21 cellular contexts compared by ENCODE assay signal in genomic region chr2:11131166-11131920, GRCh38. TPM values are rescaled to one million over a fixed set of nuclear protein-coding genes. Genes with fewer than 3 reads are reported as not detected.
DNase-seq lines count a peak whose midpoint lies in the region; ATAC-seq, FAIRE-seq and TF ChIP-seq lines count a peak whose summit lies in the region.
"Had no signal": no experiment of that assay in that cellular context is flagged by ENCODE, and none has a peak within 500 bp of the region (broad histone marks: within the 10 kb centered on the region; RNA-seq: fewer than 3 reads in every experiment).

No MANE protein-coding gene starts in this region.

- intact Hi-C loops in activated T-helper 2 cell treated with anti-CD3 and anti-CD28 coated beads, Interferon-gamma antibody, Interleukin-2, Interleukin-4, amounts not matched to agents 10 μg/mL and 5 μg/mL and 100 μg/mL, durations not matched to agents 14 hours and 24 hours and 36 hours (cut with micrococcal nuclease) = loop anchor here (5.0 kb wide), 2 partner anchors 336 to 551 kb away; partner anchors contain the start of gene E2F6
- intact Hi-C loops in transverse colon (cut with DNase I; ENCODE audit: low total_unique reads) (no loop called here), pancreas (cut with DNase I) (loop anchor here in 1 of 3 donors (10.0 kb wide), 2 partner anchors 93 to 283 kb away; no protein-coding TSS in a partner anchor)

- ATAC-seq in naive B cell (ENCODE audit: low read depth in 2 of 2) (no peak), pancreas (no peak)
- ATAC-seq: activated T-cell treated with anti-CD3 and anti-CD28 coated beads, Interleukin-2, amount 50 U/mL, for 4 hours; lower lobe of right lung had no signal

- WGBS in transverse colon (ENCODE audit: low coverage in 1 of 2), 2 donors = 89% methylated on average over 20 of the region's 20 CpGs; no CpG with 5 or more reads in 1 of the 2 donors
- 79 to 89% methylated on average over 20 of the region's 20 CpGs for WGBS in pancreas, 2 donors

- H3K9me3 ChIP-seq in transverse colon (no peaks in the 10 kb centered on the region), pancreas (no peaks in the 10 kb centered on the region)
- H3K9me3 ChIP-seq: lower lobe of right lung, MG63, upper lobe of left lung had no signal

- FAIRE-seq in pancreas (lab: Jason Lieb, UNC) = no peak
- FAIRE-seq: TTC549 had no signal

- no peaks in the 10 kb centered on the region for H3K36me3 Mint-ChIP-seq in activated naive CD8-positive, alpha-beta T cell
- H3K36me3 Mint-ChIP-seq in activated naive CD8-positive, alpha-beta T cell treated with anti-CD3 and anti-CD28 coated beads for 36 hours = no peaks in the 10 kb centered on the region
- H3K36me3 Mint-ChIP-seq in activated T-helper 2 cell treated with anti-CD3 and anti-CD28 coated beads, Interferon-gamma antibody, Interleukin-2, Interleukin-4, amounts not matched to agents 10 μg/mL and 5 μg/mL and 100 μg/mL, durations not matched to agents 14 hours and 24 hours and 36 hours (ENCODE audit: low read depth) = no peaks in the 10 kb centered on the region
- H3K36me3 Mint-ChIP-seq in naive B cell = no peaks in the 10 kb centered on the region
- no peaks in the 10 kb centered on the region for H3K36me3 Mint-ChIP-seq in type B pancreatic cell

- H3K4me3 ChIP-seq in transverse colon (no peak overlapping the region), pancreas (no peak overlapping the region)
- H3K4me3 ChIP-seq: lower lobe of right lung, MG63, upper lobe of left lung had no signal

- no peak overlapping the region for H3K27ac ChIP-seq in transverse colon
- H3K27ac ChIP-seq in pancreas = no peak overlapping the region
- H3K27ac ChIP-seq: lower lobe of right lung, SK-N-MC, upper lobe of left lung had no signal

- H3K36me3 ChIP-seq in transverse colon (no peaks in the 10 kb centered on the region), pancreas (no peaks in the 10 kb centered on the region)
- H3K36me3 ChIP-seq: lower lobe of right lung, MG63, upper lobe of left lung had no signal

- H3K4me3 Mint-ChIP-seq in activated naive CD8-positive, alpha-beta T cell = peak overlapping the region; percentile 42
- no peak overlapping the region for H3K4me3 Mint-ChIP-seq in activated naive CD8-positive, alpha-beta T cell treated with anti-CD3 and anti-CD28 coated beads for 36 hours
- H3K4me3 Mint-ChIP-seq in activated T-helper 2 cell treated with anti-CD3 and anti-CD28 coated beads, Interferon-gamma antibody, Interleukin-2, Interleukin-4, amounts not matched to agents 10 μg/mL and 5 μg/mL and 100 μg/mL, durations not matched to agents 14 hours and 24 hours and 36 hours (ENCODE audit: low read depth) = peak overlapping the region; percentile 20
- peak overlapping the region in 6 of 8 donors; percentile 12 to 86 (median 67) for H3K4me3 Mint-ChIP-seq in naive B cell
- peak overlapping the region; percentile 25 for H3K4me3 Mint-ChIP-seq in type B pancreatic cell

- DNase-seq in activated naive CD8-positive, alpha-beta T cell treated with anti-CD3 and anti-CD28 coated beads for 36 hours = no peak
- no peak for DNase-seq in activated T-helper 2 cell treated with anti-CD3 and anti-CD28 coated beads, Interferon-gamma antibody, Interleukin-2, Interleukin-4, amounts not matched to agents 10 μg/mL and 5 μg/mL and 100 μg/mL, durations not matched to agents 14 hours and 24 hours and 36 hours (ENCODE audit: low spot score)
- no peak for DNase-seq in naive B cell
- DNase-seq in type B pancreatic cell (ENCODE audit: extremely low spot score, unreplicated experiment) = no peak
- DNase-seq in HuH-7.5 (ENCODE audit: low spot score) = no peak
- no peak for DNase-seq in transverse colon
- DNase-seq in pancreas = no peak
- DNase-seq: ACHN; activated CD4-positive, alpha-beta T cell treated with anti-CD3 and anti-CD28 coated beads, Interleukin-2, amount 50 U/mL, for 1 hour; activated T-cell treated with anti-CD3 and anti-CD28 coated beads, Interleukin-2, amount 50 U/mL, for 4 hours; H7; IMR-90; lower lobe of right lung; MG63; NCI-H1694; NCI-H774; stimulated activated CD4-positive, alpha-beta T cell treated with anti-CD3 and anti-CD28 coated beads, Interleukin-12 subunit alpha, Interleukin-12 subunit beta, amount 100 ng/mL, for 4 hours; upper lobe of left lung had no signal

- H3K27me3 ChIP-seq in transverse colon = peaks cover 4% of the 10 kb centered on the region
- H3K27me3 ChIP-seq in pancreas = no peaks in the 10 kb centered on the region
- H3K27me3 ChIP-seq: MG63 had no signal

- TF ChIP-seq CTCF in type B pancreatic cell (conservative IDR thresholded peaks at IDR 0.05) (no peak), transverse colon (IDR thresholded peaks at IDR 0.05) (no peak), pancreas (IDR thresholded peaks at IDR 0.05) (no peak)

- TF ChIP-seq POLR2A in transverse colon (IDR thresholded peaks at IDR 0.05) = no peak

- no peaks in the 10 kb centered on the region for H3K9me3 Mint-ChIP-seq in activated naive CD8-positive, alpha-beta T cell (ENCODE audit: low read depth)
- H3K9me3 Mint-ChIP-seq in activated naive CD8-positive, alpha-beta T cell treated with anti-CD3 and anti-CD28 coated beads for 36 hours = no peaks in the 10 kb centered on the region
- no peaks in the 10 kb centered on the region for H3K9me3 Mint-ChIP-seq in activated T-helper 2 cell treated with anti-CD3 and anti-CD28 coated beads, Interferon-gamma antibody, Interleukin-2, Interleukin-4, amounts not matched to agents 10 μg/mL and 5 μg/mL and 100 μg/mL, durations not matched to agents 14 hours and 24 hours and 36 hours
- H3K9me3 Mint-ChIP-seq in naive B cell (peaks cover 0 to 2% (median 0%) of the 10 kb centered on the region in 7 donors), type B pancreatic cell (no peaks in the 10 kb centered on the region)
- H3K9me3 Mint-ChIP-seq: activated T-cell treated with anti-CD3 and anti-CD28 coated beads, Interleukin-2, amount 50 U/mL, for 4 hours had no signal

- no peak overlapping the region for H3K27ac Mint-ChIP-seq in activated naive CD8-positive, alpha-beta T cell
- H3K27ac Mint-ChIP-seq in activated naive CD8-positive, alpha-beta T cell treated with anti-CD3 and anti-CD28 coated beads for 36 hours = no peak overlapping the region
- H3K27ac Mint-ChIP-seq in activated T-helper 2 cell treated with anti-CD3 and anti-CD28 coated beads, Interferon-gamma antibody, Interleukin-2, Interleukin-4, amounts not matched to agents 10 μg/mL and 5 μg/mL and 100 μg/mL, durations not matched to agents 14 hours and 24 hours and 36 hours = no peak overlapping the region
- H3K27ac Mint-ChIP-seq in naive B cell (peak overlapping the region in 3 of 6 donors; percentile 30 to 42 (median 41)), type B pancreatic cell (no peak overlapping the region)

- no peak for TF ChIP-seq EP300 in transverse colon (IDR thresholded peaks at IDR 0.05; ENCODE audit: low read depth)

- H3K4me1 ChIP-seq in transverse colon = peaks cover 16 to 32% (median 19%) of the 10 kb centered on the region in 4 donors
- peaks cover 5 to 7% (median 6%) of the 10 kb centered on the region in 3 donors for H3K4me1 ChIP-seq in pancreas

- peaks cover 24% of the 10 kb centered on the region for H3K4me1 Mint-ChIP-seq in activated naive CD8-positive, alpha-beta T cell (ENCODE audit: low read depth)
- peaks cover 14% of the 10 kb centered on the region for H3K4me1 Mint-ChIP-seq in activated naive CD8-positive, alpha-beta T cell treated with anti-CD3 and anti-CD28 coated beads for 36 hours
- H3K4me1 Mint-ChIP-seq in activated T-helper 2 cell treated with anti-CD3 and anti-CD28 coated beads, Interferon-gamma antibody, Interleukin-2, Interleukin-4, amounts not matched to agents 10 μg/mL and 5 μg/mL and 100 μg/mL, durations not matched to agents 14 hours and 24 hours and 36 hours (ENCODE audit: low read depth) = peaks cover 5% of the 10 kb centered on the region
- H3K4me1 Mint-ChIP-seq in naive B cell = peaks cover 9 to 30% (median 19%) of the 10 kb centered on the region in 3 donors
- peaks cover 15% of the 10 kb centered on the region for H3K4me1 Mint-ChIP-seq in type B pancreatic cell (ENCODE audit: unreplicated experiment)

- in situ Hi-C loops in transverse colon (cut with MboI; ENCODE audit: low pct_ligation_motif_present in 1 of 4, low pct_unique_long_range_greater_than_20kb in 1 of 4, low sequenced_read_pairs in 3 of 4) = loop anchor here (25.0 kb wide), 3 partner anchors 281 to 456 kb away; no protein-coding TSS in a partner anchor

- H3K27me3 Mint-ChIP-seq in activated naive CD8-positive, alpha-beta T cell = peaks cover 2% of the 10 kb centered on the region
- H3K27me3 Mint-ChIP-seq in activated naive CD8-positive, alpha-beta T cell treated with anti-CD3 and anti-CD28 coated beads for 36 hours = no peaks in the 10 kb centered on the region
- peaks cover 13% of the 10 kb centered on the region for H3K27me3 Mint-ChIP-seq in activated T-helper 2 cell treated with anti-CD3 and anti-CD28 coated beads, Interferon-gamma antibody, Interleukin-2, Interleukin-4, amounts not matched to agents 10 μg/mL and 5 μg/mL and 100 μg/mL, durations not matched to agents 14 hours and 24 hours and 36 hours (ENCODE audit: low read depth)
- H3K27me3 Mint-ChIP-seq in naive B cell (peaks cover 6 to 22% (median 11%) of the 10 kb centered on the region in 3 donors), type B pancreatic cell (peaks cover 8% of the 10 kb centered on the region)

RNA-seq across cellular contexts. Expression of gene SLC66A3, which starts 23.9 kb away (rescaled TPM):
- 1 to 10 TPM; 5.6 to 6.8 TPM for total RNA-seq in activated naive CD8-positive, alpha-beta T cell treated with anti-CD3 and anti-CD28 coated beads for 36 hours
- 10.0 and 10.3 TPM in 2 replicates for total RNA-seq in activated T-helper 2 cell treated with anti-CD3 and anti-CD28 coated beads, Interferon-gamma antibody, Interleukin-2, Interleukin-4, amounts not matched to agents 10 μg/mL and 5 μg/mL and 100 μg/mL, durations not matched to agents 14 hours and 24 hours and 36 hours
- polyA plus RNA-seq in naive B cell (ENCODE audit: low read depth in 6 of 6) (10 to 100 TPM; 40.3 to 85.1 (median 43.9) TPM), pancreas (10 to 100 TPM; 11.1 to 19.2 TPM)
- total RNA-seq in type B pancreatic cell (ENCODE audit: low replicate concordance) (6.3 and 6.5 TPM in 2 replicates), transverse colon (10 to 100 TPM in 3 of 4 donors, 1 to 10 TPM in 1; 2.2 to 67.3 (median 39.8) TPM), pancreas (10 to 100 TPM; 13.7 to 26.5 (median 18.5) TPM)
